In genomic region chr11:115737875-115738274, GRCh38 we compare ENCODE assay signal across 21 cellular contexts.
DNase-seq lines count a peak whose midpoint lies in the region; ATAC-seq and TF ChIP-seq lines count a peak whose summit lies in the region.
"Had no signal": no experiment of that assay in that cellular context is flagged by ENCODE, and none has a peak within 500 bp of the region (broad histone marks: within the 10 kb centered on the region; RNA-seq: fewer than 3 reads in every experiment).

No MANE protein-coding gene starts in this region.

- no peaks in the 10 kb centered on the region for H3K9me3 ChIP-seq in HEK293 (ENCODE audit: control insufficient read depth, insufficient read depth, low read depth, low read length)
- H3K9me3 ChIP-seq in mesodermal cell (ENCODE audit: control insufficient read depth, low read length) = no peaks in the 10 kb centered on the region
- H3K9me3 ChIP-seq in neural progenitor cell (ENCODE audit: low read depth) = no peaks in the 10 kb centered on the region
- no peaks in the 10 kb centered on the region for H3K9me3 ChIP-seq in spleen
- H3K9me3 ChIP-seq: A549; BE2C; BLaER1 treated with 17β-estradiol and CSF1 and Interleukin-3, amounts not matched to agents 10 nM and 100 nM had no signal

- TF ChIP-seq POLR2A in spleen (IDR thresholded peaks at IDR 0.05) = no peak

- H3K27ac ChIP-seq in HEK293 (ENCODE audit: extremely low read depth, low read depth, low read length) (no peak overlapping the region), mesodermal cell (ENCODE audit: low read depth, low read length, severe bottlenecking) (peak overlapping the region; percentile 29), neural progenitor cell (no peak overlapping the region), spleen (no peak overlapping the region)
- H3K27ac ChIP-seq: A549; BLaER1 treated with 17β-estradiol and CSF1 and Interleukin-3, amounts not matched to agents 10 nM and 100 nM; GM23248 had no signal

- H3K27me3 ChIP-seq in neural progenitor cell (no peaks in the 10 kb centered on the region), spleen (replicated peaks in 1 of 7) (no peaks in the 10 kb centered on the region)
- H3K27me3 ChIP-seq: BE2C; BLaER1 treated with 17β-estradiol and CSF1 and Interleukin-3, amounts not matched to agents 10 nM and 100 nM had no signal

- no peak overlapping the region for H3K4me2 ChIP-seq in neural progenitor cell
- H3K4me2 ChIP-seq: A549; BLaER1 treated with 17β-estradiol and CSF1 and Interleukin-3, amounts not matched to agents 10 nM and 100 nM had no signal

- H3K4me1 ChIP-seq in HEK293 (ENCODE audit: control insufficient read depth, insufficient read depth, low read length) (no peaks in the 10 kb centered on the region), mesodermal cell (ENCODE audit: control insufficient read depth, insufficient read depth, low read length, poor library complexity, severe bottlenecking) (peaks cover 19% of the 10 kb centered on the region), neural progenitor cell (peaks cover 17% of the 10 kb centered on the region), spleen (no peaks in the 10 kb centered on the region)
- H3K4me1 ChIP-seq: A549 had no signal

- peaks cover 26% of the 10 kb centered on the region for H3K4me1 Mint-ChIP-seq in neural progenitor cell
- H3K4me1 Mint-ChIP-seq: CD14-positive monocyte; CD8-positive, alpha-beta memory T cell had no signal

- no peak overlapping the region for H3K9ac ChIP-seq in neural progenitor cell
- H3K9ac ChIP-seq: BLaER1 treated with 17β-estradiol and CSF1 and Interleukin-3, amounts not matched to agents 10 nM and 100 nM; GM23248 had no signal

- H3K4me3 ChIP-seq in HEK293 (ENCODE audit: low read depth, low read length) = no peak overlapping the region
- no peak overlapping the region for H3K4me3 ChIP-seq in mesodermal cell (ENCODE audit: extremely low read depth, insufficient read depth, low read length, poor library complexity, severe bottlenecking)
- H3K4me3 ChIP-seq in neural progenitor cell = no peak overlapping the region
- no peak overlapping the region for H3K4me3 ChIP-seq in spleen
- H3K4me3 ChIP-seq: A549; BLaER1 treated with 17β-estradiol and CSF1 and Interleukin-3, amounts not matched to agents 10 nM and 100 nM; GM23248 had no signal

- H2AFZ ChIP-seq in neural progenitor cell (replicated peaks) = peak overlapping the region; percentile 44
- H2AFZ ChIP-seq: GM23248 had no signal

- H3K9me3 Mint-ChIP-seq in neural progenitor cell = peaks cover 3% of the 10 kb centered on the region
- H3K9me3 Mint-ChIP-seq: CD4-positive, alpha-beta T cell had no signal

- WGBS in mesodermal cell (ENCODE audit: insufficient coverage in 2 of 2), 2 experiments = 85 to 86% methylated on average over 1 of the region's 1 CpG
- WGBS in spleen, 5 donors = 70 to 82% (median 73%) methylated on average over 1 of the region's 1 CpG

- H4K20me1 ChIP-seq in neural progenitor cell (ENCODE audit: low read depth) = no peaks in the 10 kb centered on the region
- H4K20me1 ChIP-seq: BLaER1 treated with 17β-estradiol and CSF1 and Interleukin-3, amounts not matched to agents 10 nM and 100 nM had no signal

- no peaks in the 10 kb centered on the region for H3K36me3 ChIP-seq in HEK293 (ENCODE audit: control insufficient read depth in 2 of 2, insufficient read depth in 1 of 2, low read length in 2 of 2)
- no peaks in the 10 kb centered on the region for H3K36me3 ChIP-seq in mesodermal cell (ENCODE audit: control insufficient read depth, insufficient read depth, low read length)
- no peaks in the 10 kb centered on the region for H3K36me3 ChIP-seq in neural progenitor cell
- no peaks in the 10 kb centered on the region for H3K36me3 ChIP-seq in spleen
- H3K36me3 ChIP-seq: BE2C; BLaER1 treated with 17β-estradiol and CSF1 and Interleukin-3, amounts not matched to agents 10 nM and 100 nM had no signal

- intact Hi-C loops in spleen (cut with DNase I; ENCODE audit: low total_unique reads) = no loop called here

- peaks cover 31% of the 10 kb centered on the region for H3K27me3 Mint-ChIP-seq in neural progenitor cell (ENCODE audit: insufficient read depth, low read depth)
- H3K27me3 Mint-ChIP-seq: CD4-positive, alpha-beta T cell had no signal

- no peaks in the 10 kb centered on the region for H3F3A ChIP-seq in neural progenitor cell (ENCODE audit: low read depth)

- CTCF ChIA-PET in HEK293 (lab: Yijun Ruan, JAX) = interaction anchor here (0.7 kb wide), 1 partner anchor 81 kb away, joined by 3 read pairs; no protein-coding TSS in a partner anchor

- no peaks in the 10 kb centered on the region for H3K79me2 ChIP-seq in neural progenitor cell (ENCODE audit: low read depth)

- no peak for ATAC-seq in GM19324 (IDR thresholded peaks at IDR 0.05; ENCODE audit: low FRiP score, unreplicated experiment)
- ATAC-seq: A549 had no signal

- TF ChIP-seq CTCF in HEK293 (tag by site-specific recombination; IDR thresholded peaks at IDR 0.05) (no peak), neural progenitor cell (IDR thresholded peaks at IDR 0.05) (no peak), spleen (IDR thresholded peaks at IDR 0.05 in 8 of 11, conservative IDR thresholded peaks at IDR 0.05 in 3 of 11) (no peak)

- DNase-seq in NCI-H69 (lab: John Stamatoyannopoulos, UW) (peak; percentile 33), neural progenitor cell (ENCODE audit: low spot score) (no peak), spleen (no peak), DMS79 treated with DMSO at 0.1 percent for 48 hours (lab: John Stamatoyannopoulos, UW) (no peak)
- DNase-seq: 8988T; ACHN; AML-193; BE2C; CD4-positive, alpha-beta T cell; CD8-positive, alpha-beta memory T cell; DMS 273 treated with DMSO at 0.1 percent for 48 hours; DMS79; GM23248; H7; HCEC 1CT had no signal

- no peak overlapping the region for H3K4me3 Mint-ChIP-seq in neural progenitor cell
- H3K4me3 Mint-ChIP-seq: CD14-positive monocyte; CD4-positive, alpha-beta T cell; CD8-positive, alpha-beta memory T cell had no signal

- H3K27ac Mint-ChIP-seq in neural progenitor cell = no peak overlapping the region
- H3K27ac Mint-ChIP-seq: CD4-positive, alpha-beta T cell had no signal

- POLR2A ChIA-PET in HEK293 (lab: Yijun Ruan, JAX) = no interaction called here

- H3K36me3 Mint-ChIP-seq in neural progenitor cell = no peaks in the 10 kb centered on the region
- H3K36me3 Mint-ChIP-seq: CD14-positive monocyte; CD8-positive, alpha-beta memory T cell had no signal

TF ChIP-seq in HEK293, 187 proteins besides CTCF, POLR2A, EP300 and RAD21:
- TF ChIP-seq ZNF366 (tag by site-specific recombination; conservative IDR thresholded peaks at IDR 0.05) = no peak
- no peak for TF ChIP-seq ZNF26 (tag by site-specific recombination; IDR thresholded peaks at IDR 0.05)
- TF ChIP-seq ZIC2 (tag by site-specific recombination; IDR thresholded peaks at IDR 0.05) = 0 out of 2 replicates have a peak, but pooled peaks have one; percentile 6
- TF ChIP-seq ZNF521 (tag by site-specific recombination; IDR thresholded peaks at IDR 0.05) = no peak
TF ChIP-seq in HEK293: peak in this region for 1.
